ENCODE assay signal across 22 cellular contexts in genomic region chr5:32534056-32534455, GRCh38. TPM values are rescaled to one million over a fixed set of nuclear protein-coding genes. Genes with fewer than 3 reads are reported as not detected.
A peak's percentile ranks its signal among the peaks of the same experiment; 100 is the strongest.
DNase-seq lines count a peak whose midpoint lies in the region; ATAC-seq and TF ChIP-seq lines count a peak whose summit lies in the region.
"Had no signal": no experiment of that assay in that cellular context is flagged by ENCODE, and none has a peak within 500 bp of the region (broad histone marks: within the 10 kb centered on the region; RNA-seq: fewer than 3 reads in every experiment).

No MANE protein-coding gene starts in this region.

- no peak for TF ChIP-seq EP300 in SK-N-SH (IDR thresholded peaks at IDR 0.05; ENCODE audit: borderline replicate concordance in 1 of 2, low read depth in 1 of 2, low read length in 1 of 2)

- H3K4me3 Mint-ChIP-seq in natural killer cell treated with Interleukin-12 subunit alpha and Interleukin-12 subunit beta and Interleukin-15 and Interleukin-18, amount 100 ng/mL, for 72 hours, result peak overlapping the region; percentile 39
- H3K4me3 Mint-ChIP-seq in natural killer cell, result no peak overlapping the region
- no peak overlapping the region for H3K4me3 Mint-ChIP-seq in activated naive CD8-positive, alpha-beta T cell treated with anti-CD3 and anti-CD28 coated beads for 36 hours
- H3K4me3 Mint-ChIP-seq: activated naive CD8-positive, alpha-beta T cell had no signal

- peak overlapping the region in 1 of 2 experiments; percentile 39; a peak in 3 of 4 replicates for H3K27ac ChIP-seq in SK-N-SH (ENCODE audit: low read depth in 2 of 2, low read length in 1 of 2)
- H3K27ac ChIP-seq: 22Rv1, dorsolateral prefrontal cortex, heart right ventricle, suprapubic skin, VCaP had no signal

- H3K36me3 ChIP-seq in SK-N-SH (replicated peaks in 1 of 2; ENCODE audit: control insufficient read depth in 1 of 2, insufficient read depth in 2 of 2, low read length in 1 of 2), result no peaks in the 10 kb centered on the region
- H3K36me3 ChIP-seq: heart right ventricle, suprapubic skin had no signal

- WGBS in SK-N-SH (ENCODE audit: low lambda C conversion rate), result 50% methylated on average over 1 of the region's 1 CpG

- ATAC-seq in SK-N-SH treated with all-trans-retinoic acid at 6 μM for 48 hours (no peak), natural killer cell (no peak), HG03457 (IDR thresholded peaks at IDR 0.05; ENCODE audit: unreplicated experiment) (no peak), HG02642 (IDR thresholded peaks at IDR 0.05; ENCODE audit: poor library complexity, unreplicated experiment) (no peak)
- no peak for ATAC-seq in natural killer cell treated with Interleukin-12 subunit alpha and Interleukin-12 subunit beta and Interleukin-15 and Interleukin-18, amount 100 ng/mL, for 72 hours

- CTCF ChIA-PET in SK-N-SH (lab: Yijun Ruan, JAX), result interaction anchor here (0.6 to 3.3 kb wide), 3 partner anchors 10 to 56 kb away, joined by 3 to 16 read pairs (median 3); no protein-coding TSS in a partner anchor

- H3K9me3 Mint-ChIP-seq in natural killer cell treated with Interleukin-12 subunit alpha and Interleukin-12 subunit beta and Interleukin-15 and Interleukin-18, amount 100 ng/mL, for 72 hours, result no peaks in the 10 kb centered on the region
- H3K9me3 Mint-ChIP-seq in natural killer cell, result no peaks in the 10 kb centered on the region
- H3K9me3 Mint-ChIP-seq in activated naive CD8-positive, alpha-beta T cell treated with anti-CD3 and anti-CD28 coated beads for 36 hours, result no peaks in the 10 kb centered on the region

- no peaks in the 10 kb centered on the region for H3K9me2 ChIP-seq in SK-N-SH

- no peaks in the 10 kb centered on the region for H3K79me2 ChIP-seq in SK-N-SH (ENCODE audit: insufficient read depth)

- H3F3A ChIP-seq in SK-N-SH (replicated peaks; ENCODE audit: insufficient read depth), result peaks cover 21% of the 10 kb centered on the region

- POLR2A ChIA-PET in SK-N-SH (lab: Yijun Ruan, JAX), result no interaction called here

- no peaks in the 10 kb centered on the region for H4K20me1 ChIP-seq in SK-N-SH (ENCODE audit: insufficient read depth)

- no peak for DNase-seq in SK-N-SH
- no peak for DNase-seq in natural killer cell treated with Interleukin-12 subunit alpha and Interleukin-12 subunit beta and Interleukin-15 and Interleukin-18, amount 100 ng/mL, for 72 hours (ENCODE audit: low spot score)
- no peak for DNase-seq in natural killer cell
- peak; percentile 27 for DNase-seq in fibroblast of peridontal ligament (ENCODE audit: extremely low read depth)
- DNase-seq in activated naive CD8-positive, alpha-beta T cell treated with anti-CD3 and anti-CD28 coated beads for 36 hours, result no peak
- DNase-seq: dorsolateral prefrontal cortex; erythroblast; heart right ventricle; islet precursor cell; KG1; NCI-H2081; RPMI8226; small intestine; stimulated activated CD4-positive, alpha-beta T cell treated with anti-CD3 and anti-CD28 coated beads, Interleukin-4, amount 100 ng/mL, for 24 hours; SW 1271 had no signal

- H3K36me3 Mint-ChIP-seq in natural killer cell treated with Interleukin-12 subunit alpha and Interleukin-12 subunit beta and Interleukin-15 and Interleukin-18, amount 100 ng/mL, for 72 hours, result no peaks in the 10 kb centered on the region
- no peaks in the 10 kb centered on the region for H3K36me3 Mint-ChIP-seq in natural killer cell
- H3K36me3 Mint-ChIP-seq in activated naive CD8-positive, alpha-beta T cell treated with anti-CD3 and anti-CD28 coated beads for 36 hours, result peaks cover 3% of the 10 kb centered on the region
- H3K36me3 Mint-ChIP-seq: activated naive CD8-positive, alpha-beta T cell had no signal

- H2AFZ ChIP-seq in SK-N-SH (ENCODE audit: low read depth), result peak overlapping the region; percentile 54; the same call in 1 of the 2 replicates

- no peak for TF ChIP-seq RAD21 in SK-N-SH (IDR thresholded peaks at IDR 0.05; ENCODE audit: low read length)

- no peak overlapping the region for H3K4me3 ChIP-seq in SK-N-SH (ENCODE audit: low read depth in 2 of 2, low read length in 1 of 2)
- H3K4me3 ChIP-seq: dorsolateral prefrontal cortex, heart right ventricle, suprapubic skin had no signal

- peaks cover 0 to 16% of the 10 kb centered on the region in 2 experiments; a peak in 3 of 4 replicates for H3K4me1 ChIP-seq in SK-N-SH (ENCODE audit: control insufficient read depth in 1 of 2, insufficient read depth in 2 of 2, low read depth in 1 of 2, low read length in 1 of 2)

- H3K4me1 Mint-ChIP-seq in natural killer cell treated with Interleukin-12 subunit alpha and Interleukin-12 subunit beta and Interleukin-15 and Interleukin-18, amount 100 ng/mL, for 72 hours (ENCODE audit: low read depth in 2 of 2), result peaks cover 4 to 25% of the 10 kb centered on the region in 2 donors
- H3K4me1 Mint-ChIP-seq in natural killer cell, result no peaks in the 10 kb centered on the region
- H3K4me1 Mint-ChIP-seq in activated naive CD8-positive, alpha-beta T cell treated with anti-CD3 and anti-CD28 coated beads for 36 hours, result peaks cover 21% of the 10 kb centered on the region

- H3K9me3 ChIP-seq in SK-N-SH, result no peaks in the 10 kb centered on the region
- H3K9me3 ChIP-seq: suprapubic skin had no signal

- intact Hi-C loops in natural killer cell (cut with micrococcal nuclease), result no loop called here

- H3K27me3 Mint-ChIP-seq in natural killer cell treated with Interleukin-12 subunit alpha and Interleukin-12 subunit beta and Interleukin-15 and Interleukin-18, amount 100 ng/mL, for 72 hours, result peaks cover 0 to 3% of the 10 kb centered on the region in 2 donors
- peaks cover 0 to 9% of the 10 kb centered on the region in 2 donors for H3K27me3 Mint-ChIP-seq in natural killer cell (ENCODE audit: low read depth in 2 of 2)
- no peaks in the 10 kb centered on the region for H3K27me3 Mint-ChIP-seq in activated naive CD8-positive, alpha-beta T cell treated with anti-CD3 and anti-CD28 coated beads for 36 hours
- H3K27me3 Mint-ChIP-seq: activated naive CD8-positive, alpha-beta T cell had no signal

- H3K9ac ChIP-seq in SK-N-SH, result no peak overlapping the region

- H3K27me3 ChIP-seq in SK-N-SH (ENCODE audit: insufficient read depth), result no peaks in the 10 kb centered on the region
- H3K27me3 ChIP-seq: dorsolateral prefrontal cortex, suprapubic skin had no signal

- H3K27ac Mint-ChIP-seq in natural killer cell treated with Interleukin-12 subunit alpha and Interleukin-12 subunit beta and Interleukin-15 and Interleukin-18, amount 100 ng/mL, for 72 hours, result peak overlapping the region in 1 of 2 donors; percentile 6
- no peak overlapping the region for H3K27ac Mint-ChIP-seq in natural killer cell
- no peak overlapping the region for H3K27ac Mint-ChIP-seq in activated naive CD8-positive, alpha-beta T cell treated with anti-CD3 and anti-CD28 coated beads for 36 hours
- H3K27ac Mint-ChIP-seq: activated naive CD8-positive, alpha-beta T cell had no signal

- TF ChIP-seq CTCF in SK-N-SH (IDR thresholded peaks at IDR 0.05) (no peak), natural killer cell (IDR thresholded peaks at IDR 0.05) (no peak)

- H3K4me2 ChIP-seq in SK-N-SH, result no peak overlapping the region

TF ChIP-seq in SK-N-SH, 30 proteins besides CTCF, POLR2A, EP300 and RAD21:
- TF ChIP-seq TAF1 (IDR thresholded peaks at IDR 0.05; ENCODE audit: borderline replicate concordance, low read depth, low read length) (no peak), IRF3 (IDR thresholded peaks at IDR 0.05; ENCODE audit: low read depth, low read length) (no peak), TCF12 (IDR thresholded peaks at IDR 0.05) (peak; percentile 32; the same call in 1 of the 2 replicates)
- TF ChIP-seq, protein P1, sequence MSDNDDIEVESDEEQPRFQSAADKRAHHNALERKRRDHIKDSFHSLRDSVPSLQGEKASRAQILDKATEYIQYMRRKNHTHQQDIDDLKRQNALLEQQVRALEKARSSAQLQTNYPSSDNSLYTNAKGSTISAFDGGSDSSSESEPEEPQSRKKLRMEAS (IDR thresholded peaks at IDR 0.05; ENCODE audit: low read depth), result no peak

TF ChIP-seq in SK-N-SH treated with all-trans-retinoic acid at 6 μM for 48 hours, 23 proteins besides CTCF, POLR2A, EP300 and RAD21 (continues in another document):
- TF ChIP-seq TCF4 (CRISPR knock-in tag; IDR thresholded peaks at IDR 0.05; ENCODE audit: borderline replicate concordance), result no peak
- no peak for TF ChIP-seq OSR1 (CRISPR knock-in tag; IDR thresholded peaks at IDR 0.05)
- TF ChIP-seq POU6F1 (CRISPR knock-in tag; IDR thresholded peaks at IDR 0.05; ENCODE audit: borderline replicate concordance, low read depth), result no peak
- TF ChIP-seq ZFP30 (CRISPR knock-in tag; IDR thresholded peaks at IDR 0.05), result no peak
- TF ChIP-seq ZNF565 (CRISPR knock-in tag; conservative IDR thresholded peaks at IDR 0.05; ENCODE audit: low read depth), result no peak
- TF ChIP-seq BACH2 (CRISPR knock-in tag; IDR thresholded peaks at IDR 0.05; ENCODE audit: borderline replicate concordance), result no peak

RNA-seq across cellular contexts. Expression of gene SUB1, which starts 51.3 kb away (rescaled TPM):
- 50.8 and 55.4 TPM in 2 replicates for polyA plus RNA-seq in SK-N-SH (2012; rRNA removed)
- 77.3 and 209 TPM in 2 replicates for polyA plus RNA-seq in SK-N-SH (2012; cell fraction: cytosol; rRNA removed)
- polyA plus RNA-seq in SK-N-SH (2012; cell fraction: nucleus; rRNA removed), result 17.9 and 39.8 TPM in 2 replicates
- 100 to 1,000 TPM; 195 to 273 TPM for total RNA-seq in natural killer cell treated with Interleukin-12 subunit alpha and Interleukin-12 subunit beta and Interleukin-15 and Interleukin-18, amount 100 ng/mL, for 72 hours
- total RNA-seq in natural killer cell, result 100 to 1,000 TPM; 330 to 352 (median 338) TPM
- 100 to 1,000 TPM; 414 to 435 TPM for total RNA-seq in activated naive CD8-positive, alpha-beta T cell treated with anti-CD3 and anti-CD28 coated beads for 36 hours
